In the genomic region with DNA sequence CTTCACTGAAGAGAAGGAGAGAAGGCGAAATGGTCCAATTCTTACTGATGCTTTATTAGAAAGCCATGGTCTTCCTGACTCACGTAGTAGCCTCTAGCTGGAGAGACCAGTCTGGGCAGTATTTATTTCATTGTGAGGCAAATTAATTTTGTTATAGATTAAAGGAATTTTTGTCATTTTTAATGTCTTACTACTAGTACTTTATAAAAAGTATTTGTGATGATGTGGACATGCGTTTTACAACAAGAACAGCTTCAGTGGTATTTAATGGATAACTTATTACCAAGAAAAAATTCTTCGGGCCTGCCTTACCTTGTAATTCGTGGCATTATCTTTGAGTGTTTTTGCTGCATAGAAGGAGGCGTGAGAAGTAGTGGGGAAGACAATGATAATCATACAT, we compare ENCODE assay signal across 33 cellular contexts.
"Had no signal": no experiment of that assay in that cellular context is flagged by ENCODE, and none has a peak within 500 bp of the region (broad histone marks: within the 10 kb centered on the region; RNA-seq: fewer than 3 reads in every experiment).

No MANE protein-coding gene starts in this region.

- H3K9me3 ChIP-seq: adrenal gland, Peyer's patch had no signal

- H3K27me3 ChIP-seq: adrenal gland, Peyer's patch had no signal

- H3K4me1 Mint-ChIP-seq: activated CD4-positive, alpha-beta T cell treated with anti-CD3 and anti-CD28 coated beads, Interleukin-2, amount 10 ng/mL, durations not matched to agents 24 days and 14 days; activated T-helper 17 cell treated with anti-CD3 and anti-CD28 coated beads, Interleukin-2, amount 50 U/mL, for 72 hours had no signal

- H3K27ac ChIP-seq: adrenal gland, KMS-11, Peyer's patch, RWPE1, WERI-Rb-1 had no signal

- H3K27ac Mint-ChIP-seq: activated CD4-positive, alpha-beta T cell treated with anti-CD3 and anti-CD28 coated beads, Interleukin-2, amount 10 ng/mL, durations not matched to agents 24 days and 14 days; activated CD8-positive, alpha-beta T cell treated with anti-CD3 and anti-CD28 coated beads for 36 hours; activated naive CD4-positive, alpha-beta T cell treated with anti-CD3 and anti-CD28 coated beads for 36 hours; activated naive CD4-positive, alpha-beta T cell treated with anti-CD3 and anti-CD28 coated beads, Interleukin-2, amount 50 U/mL, for 72 hours; activated T-cell treated with anti-CD3 and anti-CD28 coated beads, Interleukin-2, amount 50 U/mL, for 72 hours; activated T-helper 17 cell treated with anti-CD3 and anti-CD28 coated beads, Interleukin-2, amount 50 U/mL, for 72 hours; brain had no signal

- H3K36me3 Mint-ChIP-seq: activated naive CD4-positive, alpha-beta T cell treated with anti-CD3 and anti-CD28 coated beads, Interleukin-2, amount 50 U/mL, for 72 hours; brain had no signal

- H3K4me3 ChIP-seq: adrenal gland, Peyer's patch had no signal

- H3K9ac ChIP-seq: KMS-11 had no signal

- H3K36me3 ChIP-seq: adrenal gland, Peyer's patch, WERI-Rb-1 had no signal

- H3K4me3 Mint-ChIP-seq: activated CD4-positive, alpha-beta T cell treated with anti-CD3 and anti-CD28 coated beads, Interleukin-2, amount 10 ng/mL, durations not matched to agents 24 days and 14 days; activated CD8-positive, alpha-beta T cell treated with anti-CD3 and anti-CD28 coated beads for 36 hours; activated naive CD4-positive, alpha-beta T cell treated with anti-CD3 and anti-CD28 coated beads for 36 hours; activated T-cell treated with anti-CD3 and anti-CD28 coated beads, Interleukin-2, amount 50 U/mL, for 72 hours; activated T-helper 17 cell treated with anti-CD3 and anti-CD28 coated beads, Interleukin-2, amount 50 U/mL, for 72 hours; brain had no signal

- ATAC-seq: activated CD8-positive, alpha-beta T cell treated with anti-CD3 and anti-CD28 coated beads for 36 hours; activated naive CD4-positive, alpha-beta T cell treated with anti-CD3 and anti-CD28 coated beads, Interleukin-2, amount 50 U/mL, for 72 hours; activated T-cell treated with anti-CD3 and anti-CD28 coated beads, Interleukin-2, amount 50 U/mL, for 72 hours; activated T-helper 17 cell treated with anti-CD3 and anti-CD28 coated beads, Interleukin-2, amount 50 U/mL, for 72 hours; PC-3; Right ventricle myocardium inferior had no signal

- H3K4me2 ChIP-seq: KMS-11 had no signal

- H3K4me1 ChIP-seq: adrenal gland, Peyer's patch had no signal

- DNase-seq: activated CD4-positive, alpha-beta T cell treated with anti-CD3 and anti-CD28 coated beads, Interleukin-2, amount 10 ng/mL, durations not matched to agents 24 days and 14 days; activated CD4-positive, alpha-beta T cell treated with anti-CD3 and anti-CD28 coated beads, Interleukin-2, amount 50 U/mL, for 4 hours; activated CD4-positive, CD25-positive, alpha-beta regulatory T cell; activated CD8-positive, alpha-beta T cell treated with anti-CD3 and anti-CD28 coated beads for 36 hours; activated gamma-delta T cell treated with Interleukin-2 at 50 U/mL for 16 hours; activated naive CD4-positive, alpha-beta T cell treated with anti-CD3 and anti-CD28 coated beads for 36 hours; activated T-cell treated with anti-CD3 and anti-CD28 coated beads, Interleukin-2, amount 50 U/mL, for 1 hour; activated T-cell treated with anti-CD3 and anti-CD28 coated beads, Interleukin-2, amount 50 U/mL, for 72 hours; caudate nucleus; cerebellar nuclear complex; MM.1S; MV-4-11; NCI-H1092; NCI-H1436 treated with DMSO at 0.1 percent for 48 hours; NCI-H1694 treated with DMSO at 0.1 percent for 48 hours; NCI-H2029; NCI-H345; NCI-H510A; NCI-H526; NCI-H748 treated with DMSO at 0.1 percent for 48 hours; NK-92 treated with Interleukin-12 subunit alpha and Interleukin-12 subunit beta, amount 100 ng/mL, for 24 hours; Peyer's patch; SIG-M5; T1000; WERI-Rb-1 had no signal

- H3K27me3 Mint-ChIP-seq: activated CD4-positive, alpha-beta T cell treated with anti-CD3 and anti-CD28 coated beads, Interleukin-2, amount 10 ng/mL, durations not matched to agents 24 days and 14 days had no signal

- H3K9me3 Mint-ChIP-seq: activated CD4-positive, alpha-beta T cell treated with anti-CD3 and anti-CD28 coated beads, Interleukin-2, amount 10 ng/mL, durations not matched to agents 24 days and 14 days; activated naive CD4-positive, alpha-beta T cell treated with anti-CD3 and anti-CD28 coated beads for 36 hours; activated naive CD4-positive, alpha-beta T cell treated with anti-CD3 and anti-CD28 coated beads, Interleukin-2, amount 50 U/mL, for 72 hours; activated T-cell treated with anti-CD3 and anti-CD28 coated beads, Interleukin-2, amount 50 U/mL, for 72 hours; activated T-helper 17 cell treated with anti-CD3 and anti-CD28 coated beads, Interleukin-2, amount 50 U/mL, for 72 hours; brain had no signal
